In genomic region chr2:105365176-105365575, GRCh38 we compare ENCODE assay signal across 25 cellular contexts.
"Had no signal": no experiment of that assay in that cellular context is flagged by ENCODE, and none has a peak within 500 bp of the region (broad histone marks: within the 10 kb centered on the region; RNA-seq: fewer than 3 reads in every experiment).

No MANE protein-coding gene starts in this region.

- H3K27me3 Mint-ChIP-seq: activated naive CD8-positive, alpha-beta T cell treated with anti-CD3 and anti-CD28 coated beads, Interleukin-2, amount 50 U/mL, for 24 hours; brain; T-cell had no signal

- H3K9me3 Mint-ChIP-seq: activated naive CD4-positive, alpha-beta T cell treated with anti-CD3 and anti-CD28 coated beads, Interleukin-2, amount 10 ng/mL, durations not matched to agents 7 days and 5 days; activated naive CD8-positive, alpha-beta T cell treated with anti-CD3 and anti-CD28 coated beads, Interleukin-2, amount 50 U/mL, for 24 hours; activated T-cell treated with anti-CD3 and anti-CD28 coated beads, Interleukin-2, amount 50 U/mL, for 4 hours; brain; naive B cell; neural crest cell; stimulated activated effector memory CD8-positive, alpha-beta T cell treated with anti-CD3 and anti-CD28 coated beads, Interleukin-12 subunit alpha, Interleukin-12 subunit beta, amount 100 ng/mL, for 72 hours; T-cell had no signal

- H3K9me3 ChIP-seq: esophagus muscularis mucosa, gastroesophageal sphincter, lower lobe of right lung, testis, uterus had no signal

- H3K27me3 ChIP-seq: esophagus muscularis mucosa, gastroesophageal sphincter, testis, uterus had no signal

- H3K4me3 ChIP-seq: coronary artery, esophagus muscularis mucosa, gastroesophageal sphincter, lower lobe of right lung, testis, uterus had no signal

- DNase-seq: activated CD4-positive, alpha-beta T cell treated with anti-CD3 and anti-CD28 coated beads for 1 hour; activated CD4-positive, alpha-beta T cell treated with anti-CD3 and anti-CD28 coated beads, Interleukin-2, amount 50 U/mL, for 1 hour; activated CD8-positive, alpha-beta memory T cell treated with anti-CD3 and anti-CD28 coated beads for 24 hours; activated CD8-positive, alpha-beta memory T cell treated with anti-CD3 and anti-CD28 coated beads, Interleukin-2, amount 50 U/mL, for 4 hours; activated effector memory CD4-positive, alpha-beta T cell treated with Interleukin-2 at 50 U/mL for 16 hours; activated naive CD4-positive, alpha-beta T cell treated with anti-CD3 and anti-CD28 coated beads, Interleukin-2, amount 10 ng/mL, durations not matched to agents 7 days and 5 days; activated naive CD8-positive, alpha-beta T cell treated with anti-CD3 and anti-CD28 coated beads, Interleukin-2, amount 50 U/mL, for 24 hours; activated T-cell treated with anti-CD3 and anti-CD28 coated beads, Interleukin-2, amount 50 U/mL, for 4 hours; central memory CD4-positive, alpha-beta T cell; kidney; lower lobe of right lung; naive B cell; occipital lobe; small intestine; stimulated activated CD4-positive, alpha-beta T cell treated with anti-CD3 and anti-CD28 coated beads, Interleukin-2, amount 100 ng/mL, for 24 hours; T-cell; uterus had no signal

- H3K27ac ChIP-seq: coronary artery, esophagus muscularis mucosa, gastroesophageal sphincter, lower lobe of right lung, testis, uterus had no signal

- H3K27ac Mint-ChIP-seq: activated naive CD4-positive, alpha-beta T cell treated with anti-CD3 and anti-CD28 coated beads, Interleukin-2, amount 10 ng/mL, durations not matched to agents 7 days and 5 days; activated naive CD8-positive, alpha-beta T cell treated with anti-CD3 and anti-CD28 coated beads, Interleukin-2, amount 50 U/mL, for 24 hours; brain; stimulated activated effector memory CD8-positive, alpha-beta T cell treated with anti-CD3 and anti-CD28 coated beads, Interleukin-12 subunit alpha, Interleukin-12 subunit beta, amount 100 ng/mL, for 72 hours; T-cell had no signal

- H3K36me3 ChIP-seq: uterus had no signal

- H3K4me3 Mint-ChIP-seq: activated naive CD4-positive, alpha-beta T cell treated with anti-CD3 and anti-CD28 coated beads, Interleukin-2, amount 10 ng/mL, durations not matched to agents 7 days and 5 days; activated naive CD8-positive, alpha-beta T cell treated with anti-CD3 and anti-CD28 coated beads, Interleukin-2, amount 50 U/mL, for 24 hours; activated T-cell treated with anti-CD3 and anti-CD28 coated beads, Interleukin-2, amount 50 U/mL, for 4 hours; brain; neural crest cell; stimulated activated effector memory CD8-positive, alpha-beta T cell treated with anti-CD3 and anti-CD28 coated beads, Interleukin-12 subunit alpha, Interleukin-12 subunit beta, amount 100 ng/mL, for 72 hours; T-cell had no signal

- ATAC-seq: activated naive CD8-positive, alpha-beta T cell treated with anti-CD3 and anti-CD28 coated beads, Interleukin-2, amount 50 U/mL, for 24 hours; activated T-cell treated with anti-CD3 and anti-CD28 coated beads, Interleukin-2, amount 50 U/mL, for 4 hours; gastroesophageal sphincter; lower lobe of right lung; sciatic nerve; stimulated activated effector memory CD8-positive, alpha-beta T cell treated with anti-CD3 and anti-CD28 coated beads, Interleukin-12 subunit alpha, Interleukin-12 subunit beta, amount 100 ng/mL, for 72 hours; T-cell had no signal
